In the genomic region with DNA sequence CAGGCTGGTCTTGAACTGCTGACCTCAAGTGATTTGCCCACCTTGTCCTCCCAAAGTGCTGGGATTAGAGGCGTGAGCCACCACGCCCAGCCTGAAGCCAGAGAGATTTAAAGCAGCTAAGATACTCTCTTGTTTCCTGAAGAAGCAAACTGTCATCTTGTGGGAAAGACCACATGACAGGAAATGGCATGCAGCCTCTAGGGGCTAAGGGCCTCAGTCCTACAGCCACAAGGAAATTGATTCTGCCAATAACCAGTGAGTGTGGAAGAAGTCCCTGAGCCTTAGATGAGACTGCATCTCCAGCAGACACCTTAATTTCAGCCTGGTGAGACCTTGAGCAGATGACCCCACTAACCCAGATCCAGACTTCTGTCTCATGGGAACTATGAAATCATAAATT, we compare ENCODE assay signal across 16 cellular contexts. TPM values are rescaled to one million over a fixed set of nuclear protein-coding genes. Genes with fewer than 3 reads are reported as not detected.
DNase-seq lines count a peak whose midpoint lies in the region; ATAC-seq and TF ChIP-seq lines count a peak whose summit lies in the region.
"Had no signal": no experiment of that assay in that cellular context is flagged by ENCODE, and none has a peak within 500 bp of the region (broad histone marks: within the 10 kb centered on the region; RNA-seq: fewer than 3 reads in every experiment).

No MANE protein-coding gene starts in this region.

- DNase-seq in EH (ENCODE audit: low read depth) (peak; percentile 21), MV-4-11 (lab: John Stamatoyannopoulos, UW) (peak; percentile 94), NCI-H2227 (lab: John Stamatoyannopoulos, UW; ENCODE audit: unreplicated experiment) (no peak), BE2C (no peak), HUDEP-2 (lab: John Stamatoyannopoulos, UW; ENCODE audit: unreplicated experiment in 76 of 76) (no peak)
- DNase-seq in activated CD8-positive, alpha-beta T cell treated with anti-CD3 and anti-CD28 coated beads, Interleukin-2, amount 10 ng/mL, durations not matched to agents 7 days and 5 days = peak; percentile 75
- DNase-seq: activated effector memory CD4-positive, alpha-beta T cell treated with anti-CD3 and anti-CD28 coated beads, Interleukin-2, amount 50 U/mL, for 16 hours; CD4-positive, alpha-beta T cell; foreskin fibroblast; NCI-H2081 treated with DMSO at 0.1 percent for 48 hours; nucleus accumbens had no signal

- peak overlapping the region; percentile 96 for H3K27ac Mint-ChIP-seq in activated CD8-positive, alpha-beta T cell treated with anti-CD3 and anti-CD28 coated beads, Interleukin-2, amount 10 ng/mL, durations not matched to agents 7 days and 5 days
- H3K27ac Mint-ChIP-seq: brain; CD4-positive, alpha-beta T cell; memory B cell had no signal

- peak overlapping the region; percentile 54 for H3K4me3 Mint-ChIP-seq in activated CD8-positive, alpha-beta T cell treated with anti-CD3 and anti-CD28 coated beads, Interleukin-2, amount 10 ng/mL, durations not matched to agents 7 days and 5 days
- H3K4me3 Mint-ChIP-seq: brain; CD4-positive, alpha-beta T cell; memory B cell had no signal

- no peak overlapping the region for H3K4me3 ChIP-seq in BE2C (ENCODE audit: low read depth, low read length)
- H3K4me3 ChIP-seq: SK-N-MC, skin epidermis had no signal

- H3K4me1 ChIP-seq in BE2C = no peaks in the 10 kb centered on the region

- peak; percentile 77 for ATAC-seq in GM21423 (IDR thresholded peaks at IDR 0.05; ENCODE audit: unreplicated experiment)
- peak; percentile 89 for ATAC-seq in activated CD8-positive, alpha-beta T cell treated with anti-CD3 and anti-CD28 coated beads, Interleukin-2, amount 10 ng/mL, durations not matched to agents 7 days and 5 days

- peaks cover 33% of the 10 kb centered on the region for H3K4me1 Mint-ChIP-seq in activated CD8-positive, alpha-beta T cell treated with anti-CD3 and anti-CD28 coated beads, Interleukin-2, amount 10 ng/mL, durations not matched to agents 7 days and 5 days (ENCODE audit: low read depth)
- H3K4me1 Mint-ChIP-seq: brain, memory B cell had no signal

- no peak for TF ChIP-seq CTCF in BE2C (IDR thresholded peaks at IDR 0.05; ENCODE audit: low read depth, low read length)

- H3K36me3 Mint-ChIP-seq in activated CD8-positive, alpha-beta T cell treated with anti-CD3 and anti-CD28 coated beads, Interleukin-2, amount 10 ng/mL, durations not matched to agents 7 days and 5 days (ENCODE audit: low read depth) = peaks cover 59% of the 10 kb centered on the region

- POLR2A ChIA-PET in activated CD8-positive, alpha-beta T cell treated with anti-CD3 and anti-CD28 coated beads, Interleukin-2, amount 10 ng/mL, durations not matched to agents 7 days and 5 days (lab: Charles Lee) = interaction anchor here (1.0 kb wide), 1 partner anchor 40 kb away, joined by 3 read pairs; no protein-coding TSS in a partner anchor

- H3K27me3 Mint-ChIP-seq in activated CD8-positive, alpha-beta T cell treated with anti-CD3 and anti-CD28 coated beads, Interleukin-2, amount 10 ng/mL, durations not matched to agents 7 days and 5 days (ENCODE audit: low read depth) = no peaks in the 10 kb centered on the region
- H3K27me3 Mint-ChIP-seq: CD4-positive, alpha-beta T cell; memory B cell had no signal

- H3K9me3 Mint-ChIP-seq in activated CD8-positive, alpha-beta T cell treated with anti-CD3 and anti-CD28 coated beads, Interleukin-2, amount 10 ng/mL, durations not matched to agents 7 days and 5 days (ENCODE audit: insufficient read depth) = no peaks in the 10 kb centered on the region

- H3K9me3 ChIP-seq in BE2C = no peaks in the 10 kb centered on the region

- CTCF ChIA-PET in activated CD8-positive, alpha-beta T cell treated with anti-CD3 and anti-CD28 coated beads, Interleukin-2, amount 10 ng/mL, durations not matched to agents 7 days and 5 days (lab: Charles Lee) = interaction anchor here (1.0 to 1.3 kb wide), 3 partner anchors 22 to 68 kb away, joined by 3 to 4 read pairs (median 3); no protein-coding TSS in a partner anchor

- no peaks in the 10 kb centered on the region for H3K27me3 ChIP-seq in BE2C

- H3K36me3 ChIP-seq in BE2C = peaks cover 2% of the 10 kb centered on the region; the same call in 1 of the 2 replicates

RNA-seq across cellular contexts. Expression of a gene that starts 40.9 kb away (rescaled TPM):
- total RNA-seq in activated CD8-positive, alpha-beta T cell treated with anti-CD3 and anti-CD28 coated beads, Interleukin-2, amount 10 ng/mL, durations not matched to agents 7 days and 5 days = 10 to 100 TPM; 16.2 to 19.9 TPM
- 15.3 TPM for polyA plus RNA-seq in BE2C (2012; ENCODE audit: insufficient read depth, insufficient read length, low read depth)

Comparison
In these comparisons a context has a peak if more than half of its experiments do, and no peak if none do; other contexts are left out.
1. DNase-seq: peak in EH (single experiment), MV-4-11 (single experiment) and activated CD8-positive, alpha-beta T cell treated with anti-CD3 and anti-CD28 coated beads, Interleukin-2, amount 10 ng/mL, durations not matched to agents 7 days and 5 days (single experiment); none in NCI-H2227 (single experiment), BE2C (single experiment) and HUDEP-2 (0 of 76).